In the genomic region with DNA sequence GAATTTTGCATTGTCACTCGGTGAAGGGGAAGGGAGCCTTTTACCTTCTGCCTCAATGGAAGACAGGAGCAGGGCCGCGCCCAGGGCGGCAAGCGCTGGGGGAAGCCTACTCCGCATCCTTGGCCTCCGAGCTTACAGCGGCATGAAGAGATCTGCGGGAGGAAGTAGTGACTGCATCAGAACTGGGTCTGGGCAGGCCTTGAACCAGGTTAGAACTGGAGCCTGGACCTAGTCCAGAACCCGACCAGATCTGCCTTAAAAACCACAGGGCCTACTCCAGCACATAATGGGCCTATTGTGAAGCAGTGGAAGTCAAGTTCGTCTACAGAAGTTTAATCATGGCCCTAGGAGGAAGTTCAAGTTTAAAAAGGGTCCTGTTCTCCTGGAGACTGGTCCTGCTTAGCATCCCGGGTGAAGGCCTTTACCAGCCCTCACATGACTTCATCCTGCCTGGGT, we compare ENCODE assay signal across 10 cellular contexts. TPM values are rescaled to one million over a fixed set of nuclear protein-coding genes. Genes with fewer than 3 reads are reported as not detected.
DNase-seq lines count a peak whose midpoint lies in the region; TF ChIP-seq lines count a peak whose summit lies in the region.
"Had no signal": no experiment of that assay in that cellular context is flagged by ENCODE, and none has a peak within 500 bp of the region (broad histone marks: within the 10 kb centered on the region; RNA-seq: fewer than 3 reads in every experiment).

No MANE protein-coding gene starts in this region.

- H3K4me1 ChIP-seq in HUES64 (ENCODE audit: insufficient read depth, low read length) (peaks cover 13% of the 10 kb centered on the region; the same call in 1 of the 2 replicates), esophagus muscularis mucosa (peaks cover 37 to 93% (median 82%) of the 10 kb centered on the region in 4 donors), testis (peaks cover 8% of the 10 kb centered on the region)

- no peak overlapping the region for H3K27ac ChIP-seq in HUES64 (ENCODE audit: low read depth, low read length)
- peak overlapping the region; percentile 93 to 96 (median 94) for H3K27ac ChIP-seq in esophagus muscularis mucosa (replicated peaks in 1 of 4)
- no peak overlapping the region for H3K27ac ChIP-seq in testis
- H3K27ac ChIP-seq: BLaER1 had no signal

- H3K36me3 ChIP-seq in HUES64 (ENCODE audit: insufficient read depth, low read length): no peaks in the 10 kb centered on the region
- no peaks in the 10 kb centered on the region for H3K36me3 ChIP-seq in esophagus muscularis mucosa
- no peaks in the 10 kb centered on the region for H3K36me3 ChIP-seq in testis (ENCODE audit: low read depth, missing control alignments)
- H3K36me3 ChIP-seq: BLaER1 had no signal

- WGBS in HUES64: 25% methylated on average over 12 of the region's 12 CpGs
- WGBS in esophagus muscularis mucosa: 27% methylated on average over 11 of the region's 12 CpGs
- WGBS in testis, 2 donors: 59 to 61% methylated on average over 11 to 12 of the region's 12 CpGs

- no peaks in the 10 kb centered on the region for H3K36me3 Mint-ChIP-seq in nephron progenitor cell (ENCODE audit: low read depth)
- H3K36me3 Mint-ChIP-seq in activated T-helper 2 cell treated with anti-CD3 and anti-CD28 coated beads, Interferon-gamma antibody, Interleukin-2, Interleukin-4, amounts not matched to agents 10 μg/mL and 5 μg/mL and 100 μg/mL, durations not matched to agents 14 hours and 24 hours and 36 hours (ENCODE audit: low read depth): no peaks in the 10 kb centered on the region

- no peaks in the 10 kb centered on the region for H3K9me3 ChIP-seq in HUES64 (ENCODE audit: insufficient read depth, low read depth, low read length)
- no peaks in the 10 kb centered on the region for H3K9me3 ChIP-seq in esophagus muscularis mucosa
- no peaks in the 10 kb centered on the region for H3K9me3 ChIP-seq in testis

- CTCF ChIA-PET in AG04449 (lab: Yijun Ruan, JAX): interaction anchor here (0.9 to 11.9 kb wide), 16 partner anchors 12 to 1470 kb away, joined by 3 to 328 read pairs (median 4); no protein-coding TSS in a partner anchor

- H3K9me3 Mint-ChIP-seq in nephron progenitor cell: no peaks in the 10 kb centered on the region
- H3K9me3 Mint-ChIP-seq in activated T-helper 2 cell treated with anti-CD3 and anti-CD28 coated beads, Interferon-gamma antibody, Interleukin-2, Interleukin-4, amounts not matched to agents 10 μg/mL and 5 μg/mL and 100 μg/mL, durations not matched to agents 14 hours and 24 hours and 36 hours: no peaks in the 10 kb centered on the region

- no peak for TF ChIP-seq EP300 in esophagus muscularis mucosa (IDR thresholded peaks at IDR 0.05)

- POLR2A ChIA-PET in AG04449 (lab: Yijun Ruan, JAX): interaction anchor here (0.9 to 1.2 kb wide), 2 partner anchors 531 to 792 kb away, joined by 3 read pairs; no protein-coding TSS in a partner anchor

- H3K27me3 Mint-ChIP-seq in nephron progenitor cell (ENCODE audit: low read depth, poor library complexity): peaks cover 84% of the 10 kb centered on the region
- H3K27me3 Mint-ChIP-seq in activated T-helper 2 cell treated with anti-CD3 and anti-CD28 coated beads, Interferon-gamma antibody, Interleukin-2, Interleukin-4, amounts not matched to agents 10 μg/mL and 5 μg/mL and 100 μg/mL, durations not matched to agents 14 hours and 24 hours and 36 hours (ENCODE audit: low read depth): peaks cover 77% of the 10 kb centered on the region

- H3K27ac Mint-ChIP-seq in nephron progenitor cell: no peak overlapping the region
- no peak overlapping the region for H3K27ac Mint-ChIP-seq in activated T-helper 2 cell treated with anti-CD3 and anti-CD28 coated beads, Interferon-gamma antibody, Interleukin-2, Interleukin-4, amounts not matched to agents 10 μg/mL and 5 μg/mL and 100 μg/mL, durations not matched to agents 14 hours and 24 hours and 36 hours

- TF ChIP-seq POLR2A in esophagus muscularis mucosa (IDR thresholded peaks at IDR 0.05; ENCODE audit: low read depth): no peak
- no peak for TF ChIP-seq POLR2A in testis (IDR thresholded peaks at IDR 0.05)

- H3K4me1 Mint-ChIP-seq in nephron progenitor cell: peaks cover 46% of the 10 kb centered on the region
- H3K4me1 Mint-ChIP-seq in activated T-helper 2 cell treated with anti-CD3 and anti-CD28 coated beads, Interferon-gamma antibody, Interleukin-2, Interleukin-4, amounts not matched to agents 10 μg/mL and 5 μg/mL and 100 μg/mL, durations not matched to agents 14 hours and 24 hours and 36 hours (ENCODE audit: low read depth): peaks cover 34% of the 10 kb centered on the region

- TF ChIP-seq CTCF in AG04449 (IDR thresholded peaks at IDR 0.05; ENCODE audit: insufficient read depth, low read length, missing control alignments) (no peak), esophagus muscularis mucosa (IDR thresholded peaks at IDR 0.05) (no peak), nephron progenitor cell (IDR thresholded peaks at IDR 0.05) (no peak), testis (IDR thresholded peaks at IDR 0.05) (no peak)

- H3K9ac ChIP-seq in HUES64 (ENCODE audit: low read depth, low read length): no peak overlapping the region; the same call in 1 of the 2 replicates
- H3K9ac ChIP-seq: BLaER1 had no signal

- peaks cover 82% of the 10 kb centered on the region for H3K27me3 ChIP-seq in HUES64 (ENCODE audit: insufficient read depth, low read length)
- peaks cover 0 to 11% (median 0%) of the 10 kb centered on the region in 4 donors for H3K27me3 ChIP-seq in esophagus muscularis mucosa
- no peaks in the 10 kb centered on the region for H3K27me3 ChIP-seq in testis

- intact Hi-C loops in esophagus muscularis mucosa (cut with DNase I) (loop anchor here (5.0 to 10.0 kb wide), 3 partner anchors 85 to 598 kb away; no protein-coding TSS in a partner anchor), testis (cut with DNase I; ENCODE audit: low total_unique reads) (loop anchor here (10.0 kb wide), 2 partner anchors 788 to 1458 kb away; no protein-coding TSS in a partner anchor)
- intact Hi-C loops in activated T-helper 2 cell treated with anti-CD3 and anti-CD28 coated beads, Interferon-gamma antibody, Interleukin-2, Interleukin-4, amounts not matched to agents 10 μg/mL and 5 μg/mL and 100 μg/mL, durations not matched to agents 14 hours and 24 hours and 36 hours (cut with micrococcal nuclease): loop anchor here (10.0 kb wide), 1 partner anchor 268 kb away; no protein-coding TSS in a partner anchor

- H3K4me3 ChIP-seq in AG04449 (ENCODE audit: low read depth, low read length): peak overlapping the region; percentile 100
- peak overlapping the region; percentile 55 for H3K4me3 ChIP-seq in HUES64 (ENCODE audit: low read length)
- H3K4me3 ChIP-seq in esophagus muscularis mucosa: peak overlapping the region; percentile 74 to 85 (median 83)
- peak overlapping the region in 1 of 2 donors; percentile 1 for H3K4me3 ChIP-seq in testis
- H3K4me3 ChIP-seq: BLaER1 had no signal

- H3K4me3 Mint-ChIP-seq in nephron progenitor cell: peak overlapping the region; percentile 84
- no peak overlapping the region for H3K4me3 Mint-ChIP-seq in activated T-helper 2 cell treated with anti-CD3 and anti-CD28 coated beads, Interferon-gamma antibody, Interleukin-2, Interleukin-4, amounts not matched to agents 10 μg/mL and 5 μg/mL and 100 μg/mL, durations not matched to agents 14 hours and 24 hours and 36 hours (ENCODE audit: low read depth)

- DNase-seq in AG04449 (ENCODE audit: low read depth, low spot score): no peak
- DNase-seq in esophagus muscularis mucosa (ENCODE audit: extremely low spot score): no peak
- peak; percentile 9 for DNase-seq in nephron progenitor cell
- DNase-seq in activated T-helper 2 cell treated with anti-CD3 and anti-CD28 coated beads, Interferon-gamma antibody, Interleukin-2, Interleukin-4, amounts not matched to agents 10 μg/mL and 5 μg/mL and 100 μg/mL, durations not matched to agents 14 hours and 24 hours and 36 hours (ENCODE audit: low spot score): no peak
- DNase-seq in testis: no peak
- no peak for DNase-seq in DMS153 treated with DMSO at 0.1 percent for 48 hours (lab: John Stamatoyannopoulos, UW; ENCODE audit: unreplicated experiment)
- no peak for DNase-seq in AG08395 (ENCODE audit: low spot score)
- DNase-seq: activated effector memory CD4-positive, alpha-beta T cell treated with anti-CD3 and anti-CD28 coated beads, Interleukin-2, amount 50 U/mL, for 16 hours had no signal

RNA-seq across cellular contexts. Expression of a gene that starts 3.1 kb away (rescaled TPM):
- 1.5 TPM for polyA plus RNA-seq in HUES64 (2013, experiment 1 of 2)
- polyA plus RNA-seq in HUES64 (2013, experiment 2 of 2): 2.2 TPM
- 100 to 1,000 TPM; 309 to 477 (median 376) TPM for total RNA-seq in esophagus muscularis mucosa
- 0.07 TPM in 1 of 2 replicates, not detected in the other for total RNA-seq in activated T-helper 2 cell treated with anti-CD3 and anti-CD28 coated beads, Interferon-gamma antibody, Interleukin-2, Interleukin-4, amounts not matched to agents 10 μg/mL and 5 μg/mL and 100 μg/mL, durations not matched to agents 14 hours and 24 hours and 36 hours
- total RNA-seq in testis: 10 to 100 TPM; 11.4 to 13.6 TPM
- 27.3 TPM for polyA plus RNA-seq in testis (ENCODE audit: insufficient read depth, low read depth, low replicate concordance)

RNA-seq across cellular contexts. Expression of a gene that starts 40.9 kb away (rescaled TPM):
- polyA plus RNA-seq in HUES64 (2013, experiment 1 of 2): 230 TPM
- 208 TPM for polyA plus RNA-seq in HUES64 (2013, experiment 2 of 2)
- total RNA-seq in esophagus muscularis mucosa (100 to 1,000 TPM; 126 to 480 (median 300) TPM), testis (100 to 1,000 TPM; 154 to 167 TPM)
- total RNA-seq in activated T-helper 2 cell treated with anti-CD3 and anti-CD28 coated beads, Interferon-gamma antibody, Interleukin-2, Interleukin-4, amounts not matched to agents 10 μg/mL and 5 μg/mL and 100 μg/mL, durations not matched to agents 14 hours and 24 hours and 36 hours: 529 and 542 TPM in 2 replicates
- polyA plus RNA-seq in testis (ENCODE audit: insufficient read depth, low read depth, low replicate concordance): 1,268 TPM

Comparison
In these comparisons a context has a peak if more than half of its experiments do, and no peak if none do; other contexts are left out.
1. H3K27ac ChIP-seq: peak in esophagus muscularis mucosa (4 of 4); none in HUES64 (single experiment) and testis (0 of 2).
2. RNA of a gene that starts 3.1 kb away (total RNA-seq): 309 to 477 TPM in esophagus muscularis mucosa; 11.4 to 13.6 TPM in testis and 0.07 TPM in activated T-helper 2 cell treated with anti-CD3 and anti-CD28 coated beads, Interferon-gamma antibody, Interleukin-2, Interleukin-4, amounts not matched to agents 10 μg/mL and 5 μg/mL and 100 μg/mL, durations not matched to agents 14 hours and 24 hours and 36 hours; every median in the first group is over 10 times any median in the second.